8 cellular contexts compared by ENCODE assay signal in the genomic region with DNA sequence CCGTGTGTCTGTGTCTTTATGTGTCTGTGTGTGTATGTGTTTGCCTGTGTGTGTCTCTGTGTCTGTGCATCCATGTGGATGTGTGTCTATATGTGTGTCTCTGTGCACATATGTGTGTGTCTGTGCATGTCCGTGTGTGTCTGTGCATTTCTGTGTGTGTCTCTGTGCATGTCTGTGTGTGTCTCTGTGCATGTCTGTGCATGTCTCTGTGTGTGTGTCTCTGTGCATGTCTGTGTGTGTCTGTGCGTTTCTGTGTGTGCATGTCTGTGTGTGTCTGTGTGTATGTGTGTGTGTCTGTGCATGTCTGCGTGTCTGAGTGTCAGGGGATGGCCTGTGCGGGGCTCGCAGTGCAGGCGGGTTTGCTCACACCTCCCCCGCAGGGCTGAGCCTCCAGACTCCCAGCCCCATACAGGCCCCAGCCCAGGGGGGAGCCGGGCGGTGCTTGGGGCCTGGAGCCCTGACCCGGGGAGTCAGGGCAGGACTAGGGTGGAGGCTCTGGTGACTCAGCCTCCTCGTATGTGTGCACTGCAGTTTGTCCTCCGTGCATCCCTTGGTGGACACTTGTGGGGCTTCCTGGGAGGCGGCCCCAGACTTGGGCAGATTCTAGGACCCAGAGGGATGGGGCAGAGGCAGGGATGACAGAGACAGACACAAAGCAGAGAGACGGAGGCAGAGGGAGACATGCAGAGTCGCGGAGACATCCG. TPM values are rescaled to one million over a fixed set of nuclear protein-coding genes. Genes with fewer than 3 reads are reported as not detected.
A peak's percentile ranks its signal among the peaks of the same experiment; 100 is the strongest.
DNase-seq lines count a peak whose midpoint lies in the region; ATAC-seq, FAIRE-seq and TF ChIP-seq lines count a peak whose summit lies in the region.
"Not testable (repeated sequence)": the region's sequence is repeated elsewhere in the genome, so short reads cannot be mapped to it uniquely, and the experiment has no call there.

No MANE protein-coding gene starts in this region.

- H3K79me2 ChIP-seq in DOHH2 (ENCODE audit: control insufficient read depth, low read length) (peaks cover 47% of the 10 kb centered on the region), KMS-11 (ENCODE audit: insufficient read depth, low read depth) (peaks cover 15% of the 10 kb centered on the region; the same call in 1 of the 2 replicates), OCI-LY7 (ENCODE audit: insufficient read depth, low read depth, low read length) (peaks cover 26% of the 10 kb centered on the region; the same call in 1 of the 2 replicates)

- H3K27me3 Mint-ChIP-seq in activated CD4-positive, alpha-beta T cell treated with anti-CD3 and anti-CD28 coated beads for 36 hours; MCF 10A (ENCODE audit: insufficient read depth, unreplicated experiment); naive thymus-derived CD4-positive, alpha-beta T cell; stimulated activated naive CD8-positive, alpha-beta T cell treated with anti-CD3 and anti-CD28 coated beads, Interleukin-15, amount 100 ng/mL, for 72 hours: not testable (repeated sequence)

- peaks cover 24% of the 10 kb centered on the region for H3F3A ChIP-seq in DOHH2 (ENCODE audit: control insufficient read depth, insufficient read depth)

- H3K27ac ChIP-seq in DOHH2 (ENCODE audit: low read depth, low read length) (peak overlapping the region; percentile 93), KMS-11 (peak overlapping the region; percentile 88), OCI-LY7 (ENCODE audit: low read depth, low read length, poor library complexity, severe bottlenecking) (peak overlapping the region; percentile 88)
- H3K27ac ChIP-seq in naive thymus-derived CD4-positive, alpha-beta T cell (ENCODE audit: low read depth, low read length): not testable (repeated sequence)

- peaks cover 23% of the 10 kb centered on the region for H3K36me3 ChIP-seq in DOHH2 (ENCODE audit: control insufficient read depth, low read length)
- H3K36me3 ChIP-seq in KMS-11 (ENCODE audit: insufficient read depth); OCI-LY7 (ENCODE audit: insufficient read depth, low read length); naive thymus-derived CD4-positive, alpha-beta T cell (ENCODE audit: control insufficient read depth in 2 of 3, insufficient read depth in 3 of 3, low read length in 3 of 3): not testable (repeated sequence)

- H3K9me3 Mint-ChIP-seq in activated CD4-positive, alpha-beta T cell treated with anti-CD3 and anti-CD28 coated beads for 36 hours (ENCODE audit: low read depth): peaks cover 13% of the 10 kb centered on the region
- peaks cover 23% of the 10 kb centered on the region for H3K9me3 Mint-ChIP-seq in MCF 10A (ENCODE audit: unreplicated experiment)
- peaks cover 0 to 32% (median 0%) of the 10 kb centered on the region in 11 donors for H3K9me3 Mint-ChIP-seq in naive thymus-derived CD4-positive, alpha-beta T cell
- peaks cover 23 to 30% of the 10 kb centered on the region in 2 donors for H3K9me3 Mint-ChIP-seq in stimulated activated naive CD8-positive, alpha-beta T cell treated with anti-CD3 and anti-CD28 coated beads, Interleukin-15, amount 100 ng/mL, for 72 hours

- not testable (repeated sequence) for H3K27ac Mint-ChIP-seq in activated CD4-positive, alpha-beta T cell treated with anti-CD3 and anti-CD28 coated beads for 36 hours; MCF 10A (ENCODE audit: low read depth, unreplicated experiment); stimulated activated naive CD8-positive, alpha-beta T cell treated with anti-CD3 and anti-CD28 coated beads, Interleukin-15, amount 100 ng/mL, for 72 hours
- H3K27ac Mint-ChIP-seq in naive thymus-derived CD4-positive, alpha-beta T cell: peak overlapping the region in 1 of 9 donors; percentile 19

- H3K4me1 Mint-ChIP-seq in activated CD4-positive, alpha-beta T cell treated with anti-CD3 and anti-CD28 coated beads for 36 hours; naive thymus-derived CD4-positive, alpha-beta T cell; stimulated activated naive CD8-positive, alpha-beta T cell treated with anti-CD3 and anti-CD28 coated beads, Interleukin-15, amount 100 ng/mL, for 72 hours: not testable (repeated sequence)
- H3K4me1 Mint-ChIP-seq in MCF 10A (ENCODE audit: insufficient read depth, unreplicated experiment): peaks cover 11% of the 10 kb centered on the region

- H3K9me2 ChIP-seq in DOHH2 (replicated peaks; ENCODE audit: control insufficient read depth, low read length); OCI-LY7 (ENCODE audit: insufficient read depth, low read length): not testable (repeated sequence)

- BruUV-seq in OCI-LY7 (replicated peaks; lab: Mats Ljungman, UMichigan); MCF 10A (replicated peaks; lab: Mats Ljungman, UMichigan): not testable (repeated sequence)

- not testable (repeated sequence) for H3K27me3 ChIP-seq in DOHH2 (ENCODE audit: control insufficient read depth, low read length); KMS-11 (ENCODE audit: insufficient read depth, low read depth); naive thymus-derived CD4-positive, alpha-beta T cell (ENCODE audit: control insufficient read depth in 2 of 2, insufficient read depth in 2 of 2, low read length in 2 of 2)

- DNase-seq in GM19239 (ENCODE audit: insufficient read length, low spot score); activated CD4-positive, alpha-beta T cell treated with anti-CD3 and anti-CD28 coated beads for 36 hours; naive thymus-derived CD4-positive, alpha-beta T cell; stimulated activated naive CD8-positive, alpha-beta T cell treated with anti-CD3 and anti-CD28 coated beads, Interleukin-15, amount 100 ng/mL, for 72 hours: not testable (repeated sequence)
- DNase-seq in OCI-LY7 (ENCODE audit: low spot score) (peak; percentile 33), MCF 10A (ENCODE audit: unreplicated experiment) (peak; percentile 8)

- CTCF ChIA-PET in OCI-LY7 (lab: Charles Lee; ENCODE audit: unreplicated experiment); activated CD4-positive, alpha-beta T cell treated with anti-CD3 and anti-CD28 coated beads for 36 hours (lab: Charles Lee); MCF 10A (lab: Yijun Ruan, JAX); naive thymus-derived CD4-positive, alpha-beta T cell (lab: Charles Lee): not testable (repeated sequence)

- intact Hi-C loops in OCI-LY7 (cut with micrococcal nuclease; ENCODE audit: unreplicated experiment): loop anchor here (2.0 kb wide), 1 partner anchor 121 kb away; no protein-coding TSS in a partner anchor
- intact Hi-C loops in activated CD4-positive, alpha-beta T cell treated with anti-CD3 and anti-CD28 coated beads for 36 hours (cut with DNase I, micrococcal nuclease): loop anchor here in 1 of 2 experiments (2.0 kb wide), 1 partner anchor 121 kb away; no protein-coding TSS in a partner anchor
- intact Hi-C loops in MCF 10A (cut with micrococcal nuclease); naive thymus-derived CD4-positive, alpha-beta T cell (cut with micrococcal nuclease): not testable (repeated sequence)

- H3K9me3 ChIP-seq in DOHH2 (ENCODE audit: control insufficient read depth, insufficient read depth, low read length); OCI-LY7 (ENCODE audit: low read length); naive thymus-derived CD4-positive, alpha-beta T cell (ENCODE audit: control insufficient read depth in 2 of 3, low read length in 3 of 3): not testable (repeated sequence)

- H3K4me3 Mint-ChIP-seq in activated CD4-positive, alpha-beta T cell treated with anti-CD3 and anti-CD28 coated beads for 36 hours; MCF 10A (ENCODE audit: unreplicated experiment); naive thymus-derived CD4-positive, alpha-beta T cell; stimulated activated naive CD8-positive, alpha-beta T cell treated with anti-CD3 and anti-CD28 coated beads, Interleukin-15, amount 100 ng/mL, for 72 hours: not testable (repeated sequence)

- H3K4me1 ChIP-seq in DOHH2 (ENCODE audit: control insufficient read depth, low read length) (peaks cover 94% of the 10 kb centered on the region), KMS-11 (ENCODE audit: low read depth, poor library complexity, severe bottlenecking) (peaks cover 61% of the 10 kb centered on the region), OCI-LY7 (ENCODE audit: insufficient read depth, low read length, poor library complexity, severe bottlenecking) (peaks cover 91% of the 10 kb centered on the region)
- not testable (repeated sequence) for H3K4me1 ChIP-seq in naive thymus-derived CD4-positive, alpha-beta T cell (ENCODE audit: control insufficient read depth in 2 of 2, insufficient read depth in 2 of 2, low read length in 2 of 2)

- peak; percentile 57 for ATAC-seq in activated CD4-positive, alpha-beta T cell treated with anti-CD3 and anti-CD28 coated beads for 36 hours
- ATAC-seq in naive thymus-derived CD4-positive, alpha-beta T cell: peak; percentile 10
- peak; percentile 21 for ATAC-seq in stimulated activated naive CD8-positive, alpha-beta T cell treated with anti-CD3 and anti-CD28 coated beads, Interleukin-15, amount 100 ng/mL, for 72 hours

- not testable (repeated sequence) for H3K36me3 Mint-ChIP-seq in activated CD4-positive, alpha-beta T cell treated with anti-CD3 and anti-CD28 coated beads for 36 hours (ENCODE audit: low read depth); MCF 10A (ENCODE audit: insufficient read depth, unreplicated experiment); naive thymus-derived CD4-positive, alpha-beta T cell

- H4K20me1 ChIP-seq in DOHH2 (ENCODE audit: control insufficient read depth, insufficient read depth, low read depth, low read length); KMS-11 (ENCODE audit: insufficient read depth); OCI-LY7 (ENCODE audit: insufficient read depth, low read length): not testable (repeated sequence)

- POLR2A ChIA-PET in OCI-LY7 (lab: Charles Lee); activated CD4-positive, alpha-beta T cell treated with anti-CD3 and anti-CD28 coated beads for 36 hours (lab: Charles Lee); MCF 10A (lab: Yijun Ruan, JAX); naive thymus-derived CD4-positive, alpha-beta T cell (lab: Charles Lee): not testable (repeated sequence)

- H3K9ac ChIP-seq in KMS-11: not testable (repeated sequence)

- not testable (repeated sequence) for TF ChIP-seq CTCF in DOHH2 (IDR thresholded peaks at IDR 0.05; ENCODE audit: low read depth, low read length, poor library complexity, severe bottlenecking); KMS-11 (conservative IDR thresholded peaks at IDR 0.05; ENCODE audit: low read depth, low read length); OCI-LY7 (conservative IDR thresholded peaks at IDR 0.05; ENCODE audit: low read length); MCF 10A (IDR thresholded peaks at IDR 0.05; ENCODE audit: unreplicated experiment)

- peak; percentile 68 for FAIRE-seq in GM19239 (lab: Jason Lieb, UNC)

- H3K4me3 ChIP-seq in DOHH2 (ENCODE audit: low read length): peak overlapping the region; percentile 35; the same call in 1 of the 2 replicates
- not testable (repeated sequence) for H3K4me3 ChIP-seq in KMS-11 (IDR thresholded peaks at IDR 0.05; ENCODE audit: insufficient read depth, low read depth, low read length); OCI-LY7 (ENCODE audit: low read depth, low read length, poor library complexity, severe bottlenecking); naive thymus-derived CD4-positive, alpha-beta T cell (ENCODE audit: low read length)

- H2AFZ ChIP-seq in KMS-11 (ENCODE audit: low read depth); OCI-LY7 (ENCODE audit: low read length): not testable (repeated sequence)

- H3K4me2 ChIP-seq in DOHH2 (ENCODE audit: low read length): peak overlapping the region; percentile 57
- H3K4me2 ChIP-seq in KMS-11: not testable (repeated sequence)
- H3K4me2 ChIP-seq in OCI-LY7 (ENCODE audit: low read length): 0 out of 2 replicates have a peak overlapping the region, but pooled peaks have one; percentile 39

RNA-seq across cellular contexts. Expression of gene TMEM121, which starts 41.9 kb away (rescaled TPM):
- 0.25 and 0.70 TPM in 2 replicates for total RNA-seq in OCI-LY7 (2014; rRNA removed; shearing (Covaris generic))
- total RNA-seq in OCI-LY7 (2022) (0.21 and 0.31 TPM in 2 replicates), MCF 10A (2022) (0.34 and 0.68 TPM in 2 replicates)
- total RNA-seq in activated CD4-positive, alpha-beta T cell treated with anti-CD3 and anti-CD28 coated beads for 36 hours: 1 to 10 TPM; 7.2 to 9.2 TPM
- 1 to 10 TPM in 4 of 5 experiments, under 1 TPM in 1; 0.83 to 5.7 (median 3.7) TPM for total RNA-seq in naive thymus-derived CD4-positive, alpha-beta T cell
- 1 to 10 TPM; 2.5 to 4.0 TPM for polyA plus RNA-seq in naive thymus-derived CD4-positive, alpha-beta T cell
